ENCODE assay signal across 2 cellular contexts in genomic region chr14:95477411-95478089, GRCh38.
TF ChIP-seq lines count a peak whose summit lies in the region.

No MANE protein-coding gene starts in this region.

TF ChIP-seq in SK-N-SH treated with all-trans-retinoic acid at 6 μM for 48 hours, 23 proteins besides CTCF, POLR2A, EP300 and RAD21 (continued from another document):
- TF ChIP-seq TSHZ2 (CRISPR knock-in tag; IDR thresholded peaks at IDR 0.05) (no peak), ZC3H10 (CRISPR knock-in tag; IDR thresholded peaks at IDR 0.05) (no peak), ZNF70 (CRISPR knock-in tag; IDR thresholded peaks at IDR 0.05) (no peak), SNAI2 (CRISPR knock-in tag; IDR thresholded peaks at IDR 0.05) (no peak), GLIS3 (CRISPR knock-in tag; IDR thresholded peaks at IDR 0.05) (no peak), OSR1 (CRISPR knock-in tag; IDR thresholded peaks at IDR 0.05) (no peak)
- TF ChIP-seq, protein P1, sequence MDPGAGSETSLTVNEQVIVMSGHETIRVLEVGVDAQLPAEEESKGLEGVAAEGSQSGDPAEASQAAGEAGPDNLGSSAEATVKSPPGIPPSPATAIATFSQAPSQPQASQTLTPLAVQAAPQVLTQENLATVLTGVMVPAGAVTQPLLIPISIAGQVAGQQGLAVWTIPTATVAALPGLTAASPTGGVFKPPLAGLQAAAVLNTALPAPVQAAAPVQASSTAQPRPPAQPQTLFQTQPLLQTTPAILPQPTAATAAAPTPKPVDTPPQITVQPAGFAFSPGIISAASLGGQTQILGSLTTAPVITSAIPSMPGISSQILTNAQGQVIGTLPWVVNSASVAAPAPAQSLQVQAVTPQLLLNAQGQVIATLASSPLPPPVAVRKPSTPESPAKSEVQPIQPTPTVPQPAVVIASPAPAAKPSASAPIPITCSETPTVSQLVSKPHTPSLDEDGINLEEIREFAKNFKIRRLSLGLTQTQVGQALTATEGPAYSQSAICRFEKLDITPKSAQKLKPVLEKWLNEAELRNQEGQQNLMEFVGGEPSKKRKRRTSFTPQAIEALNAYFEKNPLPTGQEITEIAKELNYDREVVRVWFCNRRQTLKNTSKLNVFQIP (CRISPR knock-in tag; IDR thresholded peaks at IDR 0.05; ENCODE audit: borderline replicate concordance, low read depth), result no peak

TF ChIP-seq in SK-N-SH, 30 proteins besides CTCF, POLR2A, EP300 and RAD21 (continued from another document):
- TF ChIP-seq, protein P2, sequence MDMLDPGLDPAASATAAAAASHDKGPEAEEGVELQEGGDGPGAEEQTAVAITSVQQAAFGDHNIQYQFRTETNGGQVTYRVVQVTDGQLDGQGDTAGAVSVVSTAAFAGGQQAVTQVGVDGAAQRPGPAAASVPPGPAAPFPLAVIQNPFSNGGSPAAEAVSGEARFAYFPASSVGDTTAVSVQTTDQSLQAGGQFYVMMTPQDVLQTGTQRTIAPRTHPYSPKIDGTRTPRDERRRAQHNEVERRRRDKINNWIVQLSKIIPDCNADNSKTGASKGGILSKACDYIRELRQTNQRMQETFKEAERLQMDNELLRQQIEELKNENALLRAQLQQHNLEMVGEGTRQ (IDR thresholded peaks at IDR 0.05; ENCODE audit: borderline replicate concordance, low read depth, low read length), result no peak
